In the genomic region with DNA sequence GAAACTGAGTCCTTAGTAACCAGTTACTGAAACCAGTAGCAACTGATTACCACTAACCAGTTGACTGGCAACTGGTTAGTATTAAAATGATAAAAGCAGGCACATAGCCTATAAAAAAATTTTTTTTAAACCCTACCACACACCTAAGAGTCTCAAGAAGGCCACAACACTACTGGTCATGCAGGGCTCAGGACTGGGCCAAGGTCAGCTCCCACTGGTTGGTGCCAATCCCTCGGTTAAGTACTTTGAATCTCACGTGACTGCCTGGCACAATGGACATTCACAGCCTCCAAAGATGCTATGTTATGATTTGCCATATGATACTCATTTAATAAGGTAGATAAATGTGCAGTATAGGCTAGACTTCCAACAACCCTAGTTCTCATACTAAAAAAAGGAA, we compare ENCODE assay signal across 16 cellular contexts. TPM values are rescaled to one million over a fixed set of nuclear protein-coding genes. Genes with fewer than 3 reads are reported as not detected.
DNase-seq lines count a peak whose midpoint lies in the region; ATAC-seq and TF ChIP-seq lines count a peak whose summit lies in the region.
"Had no signal": no experiment of that assay in that cellular context is flagged by ENCODE, and none has a peak within 500 bp of the region (broad histone marks: within the 10 kb centered on the region; RNA-seq: fewer than 3 reads in every experiment).

No MANE protein-coding gene starts in this region.

- no peak overlapping the region for H2AFZ ChIP-seq in Loucy (ENCODE audit: low read length)
- H2AFZ ChIP-seq in smooth muscle cell (ENCODE audit: low read depth), result no peak overlapping the region

- DNase-seq in activated naive CD8-positive, alpha-beta T cell treated with anti-CD3 and anti-CD28 coated beads for 36 hours, result no peak
- DNase-seq in right atrium auricular region (ENCODE audit: low spot score), result no peak
- no peak for DNase-seq in gastrocnemius medialis
- DNase-seq in activated CD4-positive, alpha-beta T cell treated with anti-CD3 and anti-CD28 coated beads for 1 hour, result no peak
- no peak for DNase-seq in stimulated activated CD4-positive, alpha-beta T cell treated with anti-CD3 and anti-CD28 coated beads, Interleukin-2, amount 100 ng/mL, for 24 hours
- no peak for DNase-seq in smooth muscle cell (lab: John Stamatoyannopoulos, UW; ENCODE audit: unreplicated experiment)
- DNase-seq: DMS53, GDM1, Karpas-422, NCI-H187, NCI-H446 treated with DMSO at 0.1 percent for 48 hours, NCI-H526 treated with DMSO at 0.1 percent for 48 hours, SHP77 had no signal

- peaks cover 53% of the 10 kb centered on the region for H3K4me1 Mint-ChIP-seq in activated naive CD8-positive, alpha-beta T cell (ENCODE audit: low read depth)
- peaks cover 35% of the 10 kb centered on the region for H3K4me1 Mint-ChIP-seq in activated naive CD8-positive, alpha-beta T cell treated with anti-CD3 and anti-CD28 coated beads for 36 hours

- ATAC-seq in gastrocnemius medialis, result no peak

- no peaks in the 10 kb centered on the region for H3K27me3 Mint-ChIP-seq in activated naive CD8-positive, alpha-beta T cell
- no peaks in the 10 kb centered on the region for H3K27me3 Mint-ChIP-seq in activated naive CD8-positive, alpha-beta T cell treated with anti-CD3 and anti-CD28 coated beads for 36 hours

- H3K4me2 ChIP-seq in Loucy (ENCODE audit: low read depth, low read length, poor library complexity, severe bottlenecking) (peak overlapping the region; percentile 24), smooth muscle cell (no peak overlapping the region)
- H3K4me2 ChIP-seq: BLaER1 treated with 17β-estradiol and CSF1 and Interleukin-3, amounts not matched to agents 10 nM and 100 nM had no signal

- H3K27ac ChIP-seq in right atrium auricular region, result peak overlapping the region; percentile 32 to 63
- peak overlapping the region; percentile 32 to 73 (median 62) for H3K27ac ChIP-seq in gastrocnemius medialis
- no peak overlapping the region for H3K27ac ChIP-seq in smooth muscle cell (ENCODE audit: low read depth)
- H3K27ac ChIP-seq: BLaER1 treated with 17β-estradiol and CSF1 and Interleukin-3, amounts not matched to agents 10 nM and 100 nM had no signal

- TF ChIP-seq POLR2A in gastrocnemius medialis (IDR thresholded peaks at IDR 0.05), result no peak

- no peaks in the 10 kb centered on the region for H3K27me3 ChIP-seq in Loucy (ENCODE audit: insufficient read depth, low read length, poor library complexity, severe bottlenecking)
- H3K27me3 ChIP-seq in right atrium auricular region, result no peaks in the 10 kb centered on the region
- no peaks in the 10 kb centered on the region for H3K27me3 ChIP-seq in gastrocnemius medialis
- H3K27me3 ChIP-seq in smooth muscle cell (ENCODE audit: low read depth), result no peaks in the 10 kb centered on the region
- H3K27me3 ChIP-seq: BLaER1 treated with 17β-estradiol and CSF1 and Interleukin-3, amounts not matched to agents 10 nM and 100 nM had no signal

- no peaks in the 10 kb centered on the region for H3F3A ChIP-seq in Loucy (ENCODE audit: low read depth)
- H3F3A ChIP-seq in smooth muscle cell (ENCODE audit: low read depth), result no peaks in the 10 kb centered on the region

- intact Hi-C loops in gastrocnemius medialis (cut with DNase I; ENCODE audit: low total_unique reads), result no loop called here

- no peaks in the 10 kb centered on the region for H3K9me3 Mint-ChIP-seq in activated naive CD8-positive, alpha-beta T cell (ENCODE audit: low read depth)
- H3K9me3 Mint-ChIP-seq in activated naive CD8-positive, alpha-beta T cell treated with anti-CD3 and anti-CD28 coated beads for 36 hours, result no peaks in the 10 kb centered on the region

- peak overlapping the region; percentile 16 for H3K27ac Mint-ChIP-seq in activated naive CD8-positive, alpha-beta T cell
- H3K27ac Mint-ChIP-seq in activated naive CD8-positive, alpha-beta T cell treated with anti-CD3 and anti-CD28 coated beads for 36 hours, result no peak overlapping the region

- H3K9me3 ChIP-seq in Loucy (ENCODE audit: insufficient read depth, low read depth, low read length), result no peaks in the 10 kb centered on the region
- no peaks in the 10 kb centered on the region for H3K9me3 ChIP-seq in right atrium auricular region
- H3K9me3 ChIP-seq in gastrocnemius medialis, result no peaks in the 10 kb centered on the region
- no peaks in the 10 kb centered on the region for H3K9me3 ChIP-seq in smooth muscle cell (replicated peaks; ENCODE audit: low read depth)
- H3K9me3 ChIP-seq: BLaER1 treated with 17β-estradiol and CSF1 and Interleukin-3, amounts not matched to agents 10 nM and 100 nM had no signal

- H3K36me3 Mint-ChIP-seq in activated naive CD8-positive, alpha-beta T cell, result peaks cover 13% of the 10 kb centered on the region
- H3K36me3 Mint-ChIP-seq in activated naive CD8-positive, alpha-beta T cell treated with anti-CD3 and anti-CD28 coated beads for 36 hours, result peaks cover 24% of the 10 kb centered on the region

- TF ChIP-seq CTCF in Loucy (conservative IDR thresholded peaks at IDR 0.05; ENCODE audit: low read length), result no peak
- TF ChIP-seq CTCF in right atrium auricular region (IDR thresholded peaks at IDR 0.05), result no peak
- TF ChIP-seq CTCF in gastrocnemius medialis (IDR thresholded peaks at IDR 0.05 in 4 of 5, conservative IDR thresholded peaks at IDR 0.05 in 1 of 5), result no peak
- no peak for TF ChIP-seq CTCF in smooth muscle cell (IDR thresholded peaks at IDR 0.05; ENCODE audit: borderline replicate concordance, insufficient read depth, poor library complexity, severe bottlenecking)

- H3K79me2 ChIP-seq in Loucy (ENCODE audit: insufficient read depth, low read length) (peaks cover 79% of the 10 kb centered on the region), smooth muscle cell (ENCODE audit: low read depth) (peaks cover 45% of the 10 kb centered on the region)

- in situ Hi-C loops in gastrocnemius medialis (cut with MboI; ENCODE audit: low sequenced_read_pairs in 4 of 4), result loop anchor here in 3 of 4 donors (10.0 to 25.0 kb wide), 2 partner anchors 108 to 126 kb away; no protein-coding TSS in a partner anchor

- no peaks in the 10 kb centered on the region for H3K9me2 ChIP-seq in Loucy (replicated peaks; ENCODE audit: low read depth, low read length)

- H3K4me3 Mint-ChIP-seq in activated naive CD8-positive, alpha-beta T cell, result no peak overlapping the region
- H3K4me3 Mint-ChIP-seq in activated naive CD8-positive, alpha-beta T cell treated with anti-CD3 and anti-CD28 coated beads for 36 hours, result no peak overlapping the region

- no peak overlapping the region for H3K4me3 ChIP-seq in Loucy (ENCODE audit: low read length, poor library complexity, severe bottlenecking)
- no peak overlapping the region for H3K4me3 ChIP-seq in right atrium auricular region
- no peak overlapping the region for H3K4me3 ChIP-seq in gastrocnemius medialis
- H3K4me3 ChIP-seq in smooth muscle cell, result no peak overlapping the region
- H3K4me3 ChIP-seq: BLaER1 treated with 17β-estradiol and CSF1 and Interleukin-3, amounts not matched to agents 10 nM and 100 nM had no signal

- peaks cover 32% of the 10 kb centered on the region for H3K4me1 ChIP-seq in Loucy (ENCODE audit: insufficient read depth, low read length, poor library complexity, severe bottlenecking)
- peaks cover 0 to 47% of the 10 kb centered on the region in 2 donors for H3K4me1 ChIP-seq in right atrium auricular region
- peaks cover 40 to 48% of the 10 kb centered on the region in 2 donors for H3K4me1 ChIP-seq in gastrocnemius medialis
- no peaks in the 10 kb centered on the region for H3K4me1 ChIP-seq in smooth muscle cell (ENCODE audit: low read depth)

- H3K9ac ChIP-seq in Loucy (ENCODE audit: low read depth, low read length, poor library complexity, severe bottlenecking) (no peak overlapping the region), smooth muscle cell (ENCODE audit: low read depth) (no peak overlapping the region)
- H3K9ac ChIP-seq: BLaER1 treated with 17β-estradiol and CSF1 and Interleukin-3, amounts not matched to agents 10 nM and 100 nM had no signal

- 96% methylated on average over 2 of the region's 2 CpGs for WGBS in smooth muscle cell (ENCODE audit: low lambda C conversion rate)

- no peaks in the 10 kb centered on the region for H3K36me3 ChIP-seq in Loucy (ENCODE audit: insufficient read depth, low read length)
- H3K36me3 ChIP-seq in right atrium auricular region, result no peaks in the 10 kb centered on the region
- H3K36me3 ChIP-seq in gastrocnemius medialis, result no peaks in the 10 kb centered on the region
- no peaks in the 10 kb centered on the region for H3K36me3 ChIP-seq in smooth muscle cell (ENCODE audit: low read depth)

- H4K20me1 ChIP-seq in Loucy (ENCODE audit: insufficient read depth, low read length, poor library complexity, severe bottlenecking) (peaks cover 51% of the 10 kb centered on the region), smooth muscle cell (ENCODE audit: low read depth) (peaks cover 54% of the 10 kb centered on the region)

RNA-seq across cellular contexts. Expression of a gene that starts 8.5 kb away (rescaled TPM):
- 10 to 100 TPM; 82.5 to 84.6 TPM for total RNA-seq in activated naive CD8-positive, alpha-beta T cell treated with anti-CD3 and anti-CD28 coated beads for 36 hours
- total RNA-seq in right atrium auricular region (10 to 100 TPM; 52.3 to 80.4 TPM), gastrocnemius medialis (10 to 100 TPM; 33.5 to 52.1 (median 36.0) TPM), smooth muscle cell (37.3 and 48.0 TPM in 2 replicates)
- 25.4 and 56.6 TPM in 2 replicates for polyA plus RNA-seq in smooth muscle cell
